In genomic region chr7:95658676-95659075, GRCh38 we compare ENCODE assay signal across 21 cellular contexts.
DNase-seq lines count a peak whose midpoint lies in the region; ATAC-seq and TF ChIP-seq lines count a peak whose summit lies in the region.
"Had no signal": no experiment of that assay in that cellular context is flagged by ENCODE, and none has a peak within 500 bp of the region (broad histone marks: within the 10 kb centered on the region; RNA-seq: fewer than 3 reads in every experiment).

No MANE protein-coding gene starts in this region.

- DNase-seq in NCI-H2227 treated with DMSO at 0.1 percent for 48 hours (lab: John Stamatoyannopoulos, UW) (peak; percentile 40), colonic mucosa (peak; percentile 36), progenitor cell of endocrine pancreas (ENCODE audit: low spot score, unreplicated experiment) (no peak)
- DNase-seq: CD8-positive, alpha-beta memory T cell; DMS 273 treated with DMSO at 0.1 percent for 48 hours; DMS79 treated with DMSO at 0.1 percent for 48 hours; GF-D8; GM23248; H9; KG1; MG63; NCI-H1105 treated with DMSO at 0.1 percent for 48 hours; NCI-H2029; NCI-H526 treated with DMSO at 0.1 percent for 48 hours had no signal

- H3K9me3 ChIP-seq in colonic mucosa (no peaks in the 10 kb centered on the region), mucosa of rectum (ENCODE audit: control insufficient read depth in 2 of 2, low read length in 2 of 2) (no peaks in the 10 kb centered on the region)
- H3K9me3 ChIP-seq: MG63 had no signal

- no peak overlapping the region for H3K27ac Mint-ChIP-seq in progenitor cell of endocrine pancreas
- H3K27ac Mint-ChIP-seq: B cell; CD14-positive monocyte; CD8-positive, alpha-beta memory T cell; H9 had no signal

- H3K9ac ChIP-seq in colonic mucosa (ENCODE audit: low read depth in 2 of 2, low read length in 2 of 2) (no peak overlapping the region), mucosa of rectum (ENCODE audit: low read depth in 1 of 2, low read length in 2 of 2) (no peak overlapping the region)
- H3K9ac ChIP-seq: GM23248 had no signal

- H3K36me3 Mint-ChIP-seq in progenitor cell of endocrine pancreas (ENCODE audit: insufficient read depth) = peaks cover 2% of the 10 kb centered on the region
- H3K36me3 Mint-ChIP-seq: CD14-positive monocyte had no signal

- no peaks in the 10 kb centered on the region for H3K4me1 ChIP-seq in colonic mucosa
- H3K4me1 ChIP-seq in mucosa of rectum (ENCODE audit: control insufficient read depth in 2 of 2, insufficient read depth in 2 of 2, low read length in 2 of 2) = peaks cover 2 to 7% of the 10 kb centered on the region in 2 donors

- H3K36me3 ChIP-seq in colonic mucosa = no peaks in the 10 kb centered on the region
- H3K36me3 ChIP-seq in mucosa of rectum (ENCODE audit: control insufficient read depth in 2 of 2, insufficient read depth in 2 of 2, low read length in 2 of 2) = no peaks in the 10 kb centered on the region
- H3K36me3 ChIP-seq: MG63 had no signal

- H3K4me1 Mint-ChIP-seq in progenitor cell of endocrine pancreas (ENCODE audit: low read depth) = peaks cover 11% of the 10 kb centered on the region
- H3K4me1 Mint-ChIP-seq: B cell; CD8-positive, alpha-beta memory T cell; H9 had no signal

- peaks cover 11% of the 10 kb centered on the region for H3K9me3 Mint-ChIP-seq in progenitor cell of endocrine pancreas (ENCODE audit: low read depth)

- H3K4me3 Mint-ChIP-seq in progenitor cell of endocrine pancreas (ENCODE audit: low read depth) = no peak overlapping the region
- H3K4me3 Mint-ChIP-seq: B cell; CD14-positive monocyte; CD8-positive, alpha-beta memory T cell; H9 had no signal

- TF ChIP-seq CTCF in colonic mucosa (IDR thresholded peaks at IDR 0.05) (no peak), progenitor cell of endocrine pancreas (IDR thresholded peaks at IDR 0.05; ENCODE audit: unreplicated experiment) (no peak)

- H3K27me3 ChIP-seq in colonic mucosa = no peaks in the 10 kb centered on the region
- no peaks in the 10 kb centered on the region for H3K27me3 ChIP-seq in mucosa of rectum (ENCODE audit: control insufficient read depth in 2 of 2, insufficient read depth in 2 of 2, low read length in 2 of 2)
- H3K27me3 ChIP-seq: MG63 had no signal

- no peak for ATAC-seq in GM21526 (IDR thresholded peaks at IDR 0.05; ENCODE audit: low FRiP score, unreplicated experiment)
- ATAC-seq in HG03196 (IDR thresholded peaks at IDR 0.05; ENCODE audit: unreplicated experiment) = no peak
- no peak for ATAC-seq in HG03354 (IDR thresholded peaks at IDR 0.05; ENCODE audit: poor library complexity, severe bottlenecking, unreplicated experiment)
- ATAC-seq: Panc1 had no signal

- intact Hi-C loops in colonic mucosa (cut with DNase I) = no loop called here

- H3K27ac ChIP-seq in colonic mucosa (no peak overlapping the region), mucosa of rectum (ENCODE audit: low read depth in 2 of 2, low read length in 2 of 2) (peak overlapping the region; percentile 35 to 88)
- H3K27ac ChIP-seq: GM23248 had no signal

- H3K4me3 ChIP-seq in colonic mucosa (no peak overlapping the region), mucosa of rectum (ENCODE audit: low read length in 2 of 2) (peak overlapping the region; percentile 15 to 30)
- H3K4me3 ChIP-seq: GM23248, MG63 had no signal

- no peaks in the 10 kb centered on the region for H3K27me3 Mint-ChIP-seq in progenitor cell of endocrine pancreas
- H3K27me3 Mint-ChIP-seq: CD8-positive, alpha-beta memory T cell had no signal
